ENCODE assay signal across 25 cellular contexts in the genomic region with DNA sequence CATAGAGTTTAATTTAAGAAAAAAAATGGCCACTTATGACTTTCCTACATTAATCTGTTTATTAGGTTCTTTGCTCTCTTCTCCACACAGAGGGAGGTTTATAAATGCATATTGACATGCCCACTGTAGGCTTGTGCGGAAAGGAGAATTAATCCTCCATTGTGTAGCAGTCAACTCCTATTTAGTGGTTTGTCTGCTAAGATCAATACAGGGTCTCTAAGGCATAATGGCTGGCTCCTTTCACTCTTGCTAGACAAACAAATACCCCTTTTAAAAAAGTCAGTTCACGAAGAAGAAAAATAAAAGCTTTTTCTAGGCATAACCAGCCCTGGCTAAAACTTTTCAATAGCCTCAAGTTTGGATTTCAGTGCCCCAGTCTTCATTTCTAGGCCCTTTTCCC.
"Had no signal": no experiment of that assay in that cellular context is flagged by ENCODE, and none has a peak within 500 bp of the region (broad histone marks: within the 10 kb centered on the region; RNA-seq: fewer than 3 reads in every experiment).

No MANE protein-coding gene starts in this region.

- H3K9ac ChIP-seq: parathyroid adenoma had no signal

- H3K4me1 Mint-ChIP-seq: immature natural killer cell; naive B cell; natural killer cell; stimulated activated effector memory CD8-positive, alpha-beta T cell treated with anti-CD3 and anti-CD28 coated beads, Interleukin-12 subunit alpha, Interleukin-12 subunit beta, amount 100 ng/mL, for 72 hours; stimulated activated naive CD8-positive, alpha-beta T cell treated with anti-CD3 and anti-CD28 coated beads, Interleukin-15, amount 100 ng/mL, for 72 hours had no signal

- H3K27me3 ChIP-seq: left lung, transverse colon, upper lobe of left lung had no signal

- DNase-seq: heart left ventricle; hypothalamus; immature natural killer cell; kidney; left colon; left lung; lower lobe of right lung; mammary epithelial cell; mesenchymal stem cell; naive B cell; natural killer cell; nephron progenitor cell; occipital lobe; right cardiac atrium; spleen; stimulated activated CD4-positive, alpha-beta T cell treated with anti-CD3 and anti-CD28 coated beads, Interleukin-4, amount 100 ng/mL, for 24 hours; stimulated activated naive CD4-positive, alpha-beta T cell; stimulated activated naive CD8-positive, alpha-beta T cell treated with anti-CD3 and anti-CD28 coated beads, Interleukin-15, amount 100 ng/mL, for 72 hours; substantia nigra; transverse colon; upper lobe of left lung had no signal

- H3K27me3 Mint-ChIP-seq: stimulated activated naive CD8-positive, alpha-beta T cell treated with anti-CD3 and anti-CD28 coated beads, Interleukin-15, amount 100 ng/mL, for 72 hours had no signal

- H3K27ac ChIP-seq: heart left ventricle, left lung, lower lobe of right lung, neutrophil, parathyroid adenoma, skin epidermis, spleen, transverse colon, upper lobe of left lung had no signal

- H3K36me3 ChIP-seq: heart left ventricle, left lung, lower lobe of right lung, neutrophil, spleen, transverse colon, upper lobe of left lung had no signal

- H3K9me3 Mint-ChIP-seq: nephron progenitor cell; stimulated activated naive CD8-positive, alpha-beta T cell treated with anti-CD3 and anti-CD28 coated beads, Interleukin-15, amount 100 ng/mL, for 72 hours had no signal

- H3K79me2 ChIP-seq: parathyroid adenoma had no signal

- H3K4me3 ChIP-seq: heart left ventricle, left lung, lower lobe of right lung, skin epidermis, spleen, transverse colon, upper lobe of left lung had no signal

- H3K36me3 Mint-ChIP-seq: immature natural killer cell; naive B cell; natural killer cell; stimulated activated effector memory CD8-positive, alpha-beta T cell treated with anti-CD3 and anti-CD28 coated beads, Interleukin-12 subunit alpha, Interleukin-12 subunit beta, amount 100 ng/mL, for 72 hours had no signal

- H3K4me1 ChIP-seq: heart left ventricle, left lung, lower lobe of right lung, parathyroid adenoma, spleen, transverse colon, upper lobe of left lung had no signal

- H3K27ac Mint-ChIP-seq: immature natural killer cell; naive B cell; natural killer cell; stimulated activated effector memory CD8-positive, alpha-beta T cell treated with anti-CD3 and anti-CD28 coated beads, Interleukin-12 subunit alpha, Interleukin-12 subunit beta, amount 100 ng/mL, for 72 hours; stimulated activated naive CD8-positive, alpha-beta T cell treated with anti-CD3 and anti-CD28 coated beads, Interleukin-15, amount 100 ng/mL, for 72 hours had no signal

- H2AFZ ChIP-seq: parathyroid adenoma had no signal

- H3K9me3 ChIP-seq: heart left ventricle, left lung, lower lobe of right lung, neutrophil, spleen, transverse colon, upper lobe of left lung had no signal

- H3K4me3 Mint-ChIP-seq: immature natural killer cell; naive B cell; natural killer cell; nephron progenitor cell; stimulated activated effector memory CD8-positive, alpha-beta T cell treated with anti-CD3 and anti-CD28 coated beads, Interleukin-12 subunit alpha, Interleukin-12 subunit beta, amount 100 ng/mL, for 72 hours; stimulated activated naive CD8-positive, alpha-beta T cell treated with anti-CD3 and anti-CD28 coated beads, Interleukin-15, amount 100 ng/mL, for 72 hours had no signal
